ENCODE assay signal across 8 cellular contexts in the genomic region with DNA sequence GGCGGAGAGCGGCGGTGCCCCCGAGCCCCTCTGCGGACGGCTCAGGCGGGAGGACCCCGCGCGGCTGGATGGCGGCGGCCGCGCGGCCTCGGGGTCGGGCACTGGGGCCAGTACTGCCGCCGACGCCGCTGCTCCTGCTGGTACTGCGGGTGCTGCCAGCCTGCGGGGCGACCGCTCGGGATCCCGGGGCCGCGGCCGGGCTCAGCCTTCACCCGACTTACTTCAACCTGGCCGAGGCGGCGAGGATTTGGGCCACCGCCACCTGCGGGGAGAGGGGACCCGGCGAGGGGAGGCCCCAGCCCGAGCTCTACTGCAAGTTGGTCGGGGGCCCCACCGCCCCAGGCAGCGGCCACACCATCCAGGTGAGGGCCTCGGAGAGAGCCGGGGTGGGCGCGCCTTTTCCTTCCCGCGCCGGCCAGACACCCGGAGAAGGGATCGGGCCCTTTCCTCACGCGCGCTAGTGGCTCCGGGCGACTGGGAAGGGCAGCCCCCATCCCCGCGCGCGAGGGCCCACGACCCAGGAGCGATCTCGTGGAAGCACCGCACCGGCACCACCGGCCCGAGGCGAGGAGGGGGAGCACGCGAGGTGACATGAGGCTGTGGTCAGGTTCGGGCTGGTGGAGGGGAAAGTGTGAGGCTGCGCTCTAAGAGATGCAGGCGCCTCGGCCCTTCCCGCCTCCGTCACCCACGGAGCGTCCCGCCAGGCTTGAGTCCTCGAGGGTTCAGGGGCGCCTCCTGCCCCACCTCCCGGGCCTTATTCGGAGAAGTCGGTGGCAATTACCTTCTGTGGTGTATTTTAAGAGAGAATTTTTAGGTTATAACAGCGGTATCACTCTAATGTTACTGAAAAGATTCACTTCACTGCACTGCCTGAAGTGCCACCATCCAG. TPM values are rescaled to one million over a fixed set of nuclear protein-coding genes. Genes with fewer than 3 reads are reported as not detected.
DNase-seq lines count a peak whose midpoint lies in the region; ATAC-seq and TF ChIP-seq lines count a peak whose summit lies in the region.

No MANE protein-coding gene starts in this region.

- H3K27me3 ChIP-seq in RWPE2 (ENCODE audit: insufficient read depth, poor library complexity, severe bottlenecking) (no peaks in the 10 kb centered on the region), mucosa of stomach (ENCODE audit: control insufficient read depth, insufficient read depth, low read length) (peaks cover 3% of the 10 kb centered on the region)

- peak overlapping the region; percentile 66 for H3K9ac ChIP-seq in mucosa of stomach (ENCODE audit: low read length)

- 2% methylated on average over 85 of the region's 85 CpGs for whole genome bisulfite sequencing in urinary bladder

- peak; percentile 20 for TF ChIP-seq CTCF in RWPE2 (IDR thresholded peaks at IDR 0.05; ENCODE audit: poor library complexity, severe bottlenecking)

- H3K9me3 ChIP-seq in RWPE2 (ENCODE audit: severe bottlenecking) (no peaks in the 10 kb centered on the region), mucosa of stomach (ENCODE audit: control insufficient read depth, low read length) (no peaks in the 10 kb centered on the region)

- H3K27ac ChIP-seq in RWPE2 (ENCODE audit: poor library complexity, severe bottlenecking) (peak overlapping the region; percentile 32), urinary bladder (ENCODE audit: low read depth) (no peak overlapping the region)

- H3K36me3 ChIP-seq in RWPE2 (ENCODE audit: low read depth) = no peaks in the 10 kb centered on the region
- H3K36me3 ChIP-seq in mucosa of stomach (ENCODE audit: control insufficient read depth, insufficient read depth, low read length) = no peaks in the 10 kb centered on the region
- H3K36me3 ChIP-seq in urinary bladder (ENCODE audit: insufficient read depth) = no peaks in the 10 kb centered on the region

- peak overlapping the region; percentile 68 for H3K4me3 ChIP-seq in RWPE2 (ENCODE audit: severe bottlenecking)
- peak overlapping the region; percentile 3 for H3K4me3 ChIP-seq in mucosa of stomach (ENCODE audit: low read length)
- peak overlapping the region; percentile 62 for H3K4me3 ChIP-seq in urinary bladder (ENCODE audit: low read depth, low read length)

- peak; percentile 57 for DNase-seq in RWPE2 (ENCODE audit: low spot score)
- DNase-seq in ecto neural progenitor cell (ENCODE audit: low spot score) = peak; percentile 74
- no peak for DNase-seq in NOMO-1 treated with DMSO at 0.1 percent for 48 hours (lab: John Stamatoyannopoulos, UW; ENCODE audit: unreplicated experiment)

- H3K4me1 ChIP-seq in RWPE2 (ENCODE audit: insufficient read depth, poor library complexity, severe bottlenecking) = peaks cover 21% of the 10 kb centered on the region
- peaks cover 18% of the 10 kb centered on the region for H3K4me1 ChIP-seq in mucosa of stomach (ENCODE audit: control insufficient read depth, insufficient read depth, low read length)
- no peaks in the 10 kb centered on the region for H3K4me1 ChIP-seq in urinary bladder (ENCODE audit: insufficient read depth)

- ATAC-seq in GM19397 (IDR thresholded peaks at IDR 0.05; ENCODE audit: unreplicated experiment) = peak; percentile 47
- peak; percentile 27 for ATAC-seq in RWPE2 (ENCODE audit: low read depth)
- ATAC-seq in GM21526 (IDR thresholded peaks at IDR 0.05; ENCODE audit: low FRiP score, unreplicated experiment) = no peak
- ATAC-seq in HG02884 (IDR thresholded peaks at IDR 0.05; ENCODE audit: unreplicated experiment) = no peak

RNA-seq across cellular contexts. Expression of a gene that starts 0.6 kb away (rescaled TPM):
- 32.3 TPM for total RNA-seq in urinary bladder
- polyA plus RNA-seq in urinary bladder = 10.4 TPM

RNA-seq across cellular contexts. Expression of a gene that starts 27.1 kb away (rescaled TPM):
- 11.7 TPM for total RNA-seq in urinary bladder
- 13.6 TPM for polyA plus RNA-seq in urinary bladder

Comparison
In these comparisons a context has a peak if more than half of its experiments do, and no peak if none do; other contexts are left out.
1. ATAC-seq: peak in GM19397 (single experiment) and RWPE2 (single experiment); none in GM21526 (single experiment) and HG02884 (single experiment).
2. H3K4me3 ChIP-seq: peak in every context shown above with its lines; median percentile 68 in RWPE2; 62 in urinary bladder; 3 in mucosa of stomach.